In the genomic region with DNA sequence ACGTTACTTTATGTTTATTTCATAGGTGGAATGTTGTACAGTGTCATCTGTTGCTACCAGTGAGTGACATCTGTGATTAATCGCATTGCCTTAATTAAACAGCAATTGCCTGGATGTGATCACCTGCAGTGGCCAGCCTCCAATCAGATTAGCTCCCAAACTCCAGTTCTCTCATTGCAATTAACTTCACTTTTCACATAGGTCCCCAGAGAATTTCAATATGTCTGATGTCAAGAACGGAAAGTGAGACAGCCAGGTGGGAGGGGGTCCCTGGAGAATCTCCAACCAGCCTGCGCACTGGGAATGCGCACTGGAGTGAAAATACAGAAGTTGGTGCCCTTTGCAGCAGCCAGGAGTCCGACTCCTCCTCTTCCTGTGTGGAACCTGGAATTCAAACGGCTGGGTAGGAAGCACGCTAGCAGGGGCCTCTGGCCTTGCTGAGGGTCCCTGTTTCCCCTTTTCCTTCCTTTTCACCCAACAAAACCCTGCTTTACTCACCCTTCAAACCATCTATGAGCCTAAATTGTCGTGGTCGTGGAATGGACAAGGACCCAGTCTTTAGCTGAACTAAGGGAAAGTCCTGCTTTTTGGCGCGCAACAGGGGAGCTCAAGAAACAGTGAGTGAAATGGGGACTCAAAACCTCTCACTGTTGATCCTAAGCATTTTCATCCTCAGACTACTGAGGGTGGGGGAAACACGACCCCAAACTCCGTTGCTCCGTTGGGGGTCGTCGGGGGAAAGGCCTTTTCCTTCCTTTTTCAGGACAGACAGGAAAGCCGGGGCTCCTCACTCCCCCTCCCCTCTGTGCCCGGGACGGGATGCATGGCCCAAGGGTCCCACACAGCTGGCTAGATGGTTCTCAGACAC, we compare ENCODE assay signal across 8 cellular contexts.
DNase-seq lines count a peak whose midpoint lies in the region; ATAC-seq and TF ChIP-seq lines count a peak whose summit lies in the region.

No MANE protein-coding gene starts in this region.

- H3K9me3 ChIP-seq in Panc1 (ENCODE audit: control insufficient read depth, insufficient read depth, low read depth, low read length) (no peaks in the 10 kb centered on the region), muscle layer of colon (ENCODE audit: low read length) (no peaks in the 10 kb centered on the region)

- H3K4me3 ChIP-seq in Panc1 (ENCODE audit: low read depth in 2 of 2, low read length in 2 of 2) (peak overlapping the region; percentile 52 to 60), muscle layer of colon (ENCODE audit: low read depth in 1 of 2, low read length in 2 of 2) (peak overlapping the region; percentile 44 to 83)

- H3K27ac ChIP-seq in Panc1 (ENCODE audit: low read length) (peak overlapping the region; percentile 78), muscle layer of colon (ENCODE audit: low read depth, low read length) (peak overlapping the region; percentile 42)

- no peak overlapping the region for H3K27ac Mint-ChIP-seq in stimulated activated effector memory CD8-positive, alpha-beta T cell treated with anti-CD3 and anti-CD28 coated beads, Interleukin-12 subunit alpha, Interleukin-12 subunit beta, amount 100 ng/mL, for 72 hours

- peak; percentile 44 for TF ChIP-seq POLR2A in erythroblast (IDR thresholded peaks at IDR 0.05; ENCODE audit: low read length)

- in situ Hi-C loops in Panc1 (cut with HindIII; ENCODE audit: low pct_unique_long_range_greater_than_20kb, low sequenced_read_pairs): no loop called here

- peak; percentile 45 for ATAC-seq in HG03378 (IDR thresholded peaks at IDR 0.05; ENCODE audit: unreplicated experiment)
- peak; percentile 92 for ATAC-seq in Panc1
- ATAC-seq in GM19452 (IDR thresholded peaks at IDR 0.05; ENCODE audit: unreplicated experiment): no peak
- ATAC-seq in stimulated activated effector memory CD8-positive, alpha-beta T cell treated with anti-CD3 and anti-CD28 coated beads, Interleukin-12 subunit alpha, Interleukin-12 subunit beta, amount 100 ng/mL, for 72 hours: no peak

- no peak for TF ChIP-seq CTCF in Panc1 (IDR thresholded peaks at IDR 0.05)

- H3K36me3 ChIP-seq in Panc1 (ENCODE audit: control insufficient read depth, insufficient read depth, low read length) (no peaks in the 10 kb centered on the region; the same call in none of the 2 replicates), muscle layer of colon (ENCODE audit: insufficient read depth, low read length) (no peaks in the 10 kb centered on the region)

- H3K27me3 ChIP-seq in Panc1 (ENCODE audit: control insufficient read depth, insufficient read depth, low read length) (no peaks in the 10 kb centered on the region), muscle layer of colon (ENCODE audit: control insufficient read depth in 1 of 2, insufficient read depth in 2 of 2, low read length in 2 of 2) (no peaks in the 10 kb centered on the region)

- POLR2A ChIA-PET in Panc1 (lab: Charles Lee): no interaction called here

- no peaks in the 10 kb centered on the region for H3K36me3 Mint-ChIP-seq in stimulated activated effector memory CD8-positive, alpha-beta T cell treated with anti-CD3 and anti-CD28 coated beads, Interleukin-12 subunit alpha, Interleukin-12 subunit beta, amount 100 ng/mL, for 72 hours

- BruUV-seq in Panc1 (replicated peaks; lab: Mats Ljungman, UMichigan): TSS peak; percentile 93

- H3K4me1 ChIP-seq in Panc1 (ENCODE audit: control insufficient read depth, insufficient read depth, low read length) (0 out of 2 replicates have a peak, but pooled peaks cover 2% of the 10 kb centered on the region), muscle layer of colon (ENCODE audit: insufficient read depth, low read length) (no peaks in the 10 kb centered on the region)

- no peaks in the 10 kb centered on the region for H3K4me1 Mint-ChIP-seq in stimulated activated effector memory CD8-positive, alpha-beta T cell treated with anti-CD3 and anti-CD28 coated beads, Interleukin-12 subunit alpha, Interleukin-12 subunit beta, amount 100 ng/mL, for 72 hours

- peak overlapping the region; percentile 44 for H3K9ac ChIP-seq in muscle layer of colon (ENCODE audit: low read length)

- intact Hi-C loops in Panc1 (cut with micrococcal nuclease; ENCODE audit: unreplicated experiment): no loop called here

- H3K4me3 Mint-ChIP-seq in stimulated activated effector memory CD8-positive, alpha-beta T cell treated with anti-CD3 and anti-CD28 coated beads, Interleukin-12 subunit alpha, Interleukin-12 subunit beta, amount 100 ng/mL, for 72 hours: no peak overlapping the region

- DNase-seq in DMS114 treated with DMSO at 0.1 percent for 48 hours (lab: John Stamatoyannopoulos, UW; ENCODE audit: unreplicated experiment) (peak; percentile 38), Panc1 (ENCODE audit: low read depth, low spot score) (no peak), erythroblast (lab: John Stamatoyannopoulos, UW) (peak; percentile 16 to 28), inferior parietal cortex (ENCODE audit: extremely low spot score) (no peak)
- no peak for DNase-seq in stimulated activated effector memory CD8-positive, alpha-beta T cell treated with anti-CD3 and anti-CD28 coated beads, Interleukin-12 subunit alpha, Interleukin-12 subunit beta, amount 100 ng/mL, for 72 hours (ENCODE audit: low spot score in 2 of 2)

- H3K9me3 Mint-ChIP-seq in stimulated activated effector memory CD8-positive, alpha-beta T cell treated with anti-CD3 and anti-CD28 coated beads, Interleukin-12 subunit alpha, Interleukin-12 subunit beta, amount 100 ng/mL, for 72 hours: peaks cover 14% of the 10 kb centered on the region

- CTCF ChIA-PET in Panc1 (lab: Charles Lee): no interaction called here

Comparison
In these comparisons a context has a peak if more than half of its experiments do, and no peak if none do; other contexts are left out.
1. DNase-seq: peak in DMS114 treated with DMSO at 0.1 percent for 48 hours (single experiment) and erythroblast (2 of 2); none in Panc1 (single experiment), inferior parietal cortex (single experiment) and stimulated activated effector memory CD8-positive, alpha-beta T cell treated with anti-CD3 and anti-CD28 coated beads, Interleukin-12 subunit alpha, Interleukin-12 subunit beta, amount 100 ng/mL, for 72 hours (0 of 2).
2. ATAC-seq: peak in HG03378 (single experiment) and Panc1 (single experiment); none in GM19452 (single experiment) and stimulated activated effector memory CD8-positive, alpha-beta T cell treated with anti-CD3 and anti-CD28 coated beads, Interleukin-12 subunit alpha, Interleukin-12 subunit beta, amount 100 ng/mL, for 72 hours (single experiment).